In genomic region chr16:4936991-4937781, GRCh38 we compare ENCODE assay signal across 8 cellular contexts. TPM values are rescaled to one million over a fixed set of nuclear protein-coding genes. Genes with fewer than 3 reads are reported as not detected.
DNase-seq lines count a peak whose midpoint lies in the region; ATAC-seq, FAIRE-seq and TF ChIP-seq lines count a peak whose summit lies in the region.

Gene PPL, minus strand, starts transcription at chr16:4937148. Its CDS starts 103 bp downstream, at chr16:4937045.

- POLR2A ChIA-PET in RWPE1 (lab: Yijun Ruan, JAX; ENCODE audit: low non-redundant PET): no interaction called here

- H3K9me3 Mint-ChIP-seq in natural killer cell: no peaks in the 10 kb centered on the region

- FAIRE-seq in urothelium cell line (lab: Jason Lieb, UNC): no peak

- peaks cover 0 to 5% of the 10 kb centered on the region in 2 donors for H3K4me1 Mint-ChIP-seq in natural killer cell

- peak; percentile 32 for DNase-seq in GM19238 (ENCODE audit: insufficient read length, low spot score)
- DNase-seq in RWPE1 (ENCODE audit: low spot score): peak; percentile 83
- DNase-seq in natural killer cell: no peak
- no peak for DNase-seq in retina
- DNase-seq in stimulated activated CD4-positive, alpha-beta T cell treated with anti-CD3 and anti-CD28 coated beads, Interleukin-4, amount 100 ng/mL, for 4 hours: no peak
- no peak for DNase-seq in urothelium cell line (ENCODE audit: low spot score)

- no peak for TF ChIP-seq CTCF in 22Rv1 (IDR thresholded peaks at IDR 0.05)
- TF ChIP-seq CTCF in RWPE1 (conservative IDR thresholded peaks at IDR 0.05; ENCODE audit: low read depth): no peak
- TF ChIP-seq CTCF in natural killer cell (IDR thresholded peaks at IDR 0.05): no peak

- H3K27ac ChIP-seq in 22Rv1 (0 out of 2 replicates have a peak within 1 kb of the TSS, but pooled peaks have one; percentile 20), RWPE1 (peak within 1 kb of the TSS; percentile 100)

- intact Hi-C loops in natural killer cell (cut with micrococcal nuclease): no loop called here

- no peak within 1 kb of the TSS for H3K27ac Mint-ChIP-seq in natural killer cell

- ATAC-seq in esophagus mucosa (peak; percentile 74), natural killer cell (peak in 2 of 3 donors; percentile 35 to 36)

- CTCF ChIA-PET in RWPE1 (lab: Yijun Ruan, JAX): interaction anchor here (0.7 to 1.7 kb wide), 9 partner anchors 9 to 63 kb away, joined by 3 to 7 read pairs (median 4); no protein-coding TSS in a partner anchor

- peaks cover 20 to 25% of the 10 kb centered on the region in 2 donors for H3K27me3 Mint-ChIP-seq in natural killer cell (ENCODE audit: low read depth in 2 of 2)

- H3K4me3 Mint-ChIP-seq in natural killer cell: no peak within 1 kb of the TSS

- H3K36me3 Mint-ChIP-seq in natural killer cell: no peaks in the 10 kb centered on the region

RNA-seq across cellular contexts. Expression of gene PPL, which starts in this region (rescaled TPM):
- total RNA-seq in esophagus mucosa (705 TPM), natural killer cell (not detected)

Comparison
In these comparisons a context has a peak if more than half of its experiments do, and no peak if none do; other contexts are left out.
1. RNA of gene PPL (total RNA-seq): 705 TPM in esophagus mucosa (single experiment); not detected in natural killer cell; every median in the first group is over 100 times any median in the second.
2. Peak in ATAC-seq in natural killer cell; RNA of the gene not detected or under 1 TPM.
3. DNase-seq: peak in GM19238 (single experiment) and RWPE1 (single experiment); none in natural killer cell (single experiment), retina (single experiment), stimulated activated CD4-positive, alpha-beta T cell treated with anti-CD3 and anti-CD28 coated beads, Interleukin-4, amount 100 ng/mL, for 4 hours (0 of 2) and urothelium cell line (single experiment).